In the genomic region with DNA sequence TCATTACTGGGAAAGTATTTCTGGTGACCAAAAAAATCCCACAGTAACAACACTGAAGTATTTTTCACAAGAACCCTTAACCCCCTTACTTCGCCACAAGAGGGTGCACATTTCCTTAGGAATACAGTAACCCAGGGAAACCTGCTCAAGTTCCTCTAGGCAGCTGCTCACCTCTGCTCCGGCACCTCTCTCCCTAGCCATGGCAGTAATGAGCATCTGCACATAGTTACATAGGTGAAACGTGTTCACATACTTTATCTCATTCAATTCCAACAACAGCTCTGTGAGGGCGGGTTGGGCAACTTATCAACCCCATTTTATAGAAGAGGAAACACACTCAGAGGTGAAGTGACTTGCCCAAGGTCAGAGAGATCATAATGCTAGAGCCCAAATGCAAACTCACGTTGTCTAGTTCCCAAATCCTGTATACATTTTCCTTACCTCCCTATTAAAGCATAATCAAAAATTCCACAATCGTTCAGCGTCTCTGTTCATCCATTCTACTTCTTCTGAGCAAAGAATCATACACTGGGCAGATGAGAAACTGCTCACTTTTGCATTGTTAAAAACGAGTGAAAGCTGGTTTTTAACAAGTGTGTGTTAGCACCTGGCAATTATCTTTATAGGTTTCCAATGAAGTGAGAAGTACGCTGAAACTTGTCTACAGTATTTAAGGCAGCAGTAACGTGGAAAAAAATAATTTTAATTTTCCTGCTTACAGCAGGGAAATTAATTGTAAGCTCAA, we compare ENCODE assay signal across 8 cellular contexts.
DNase-seq lines count a peak whose midpoint lies in the region; ATAC-seq, FAIRE-seq and TF ChIP-seq lines count a peak whose summit lies in the region.

No MANE protein-coding gene starts in this region.

- no peaks in the 10 kb centered on the region for H3K36me3 ChIP-seq in kidney epithelial cell (ENCODE audit: control insufficient read depth, insufficient read depth, low read length)

- H3K4me3 ChIP-seq in kidney epithelial cell (ENCODE audit: low read depth, low read length), result no peak overlapping the region

- no TSS peak for BruUV-seq in Calu3 (replicated peaks; lab: Mats Ljungman, UMichigan)

- H3K27ac Mint-ChIP-seq in Calu3 (ENCODE audit: unreplicated experiment) (peak overlapping the region; percentile 28), brain (peak overlapping the region in 2 of 5 experiments; percentile 34 to 60), T-helper 17 cell (no peak overlapping the region)

- FAIRE-seq in urothelium cell line (lab: Jason Lieb, UNC), result no peak

- no peaks in the 10 kb centered on the region for H3K9me3 ChIP-seq in T-helper 17 cell (ENCODE audit: control insufficient read depth, low read length, poor library complexity, severe bottlenecking)

- H3K27me3 Mint-ChIP-seq in Calu3 (ENCODE audit: unreplicated experiment) (no peaks in the 10 kb centered on the region), brain (no peaks in the 10 kb centered on the region), T-helper 17 cell (peaks cover 23% of the 10 kb centered on the region)

- H3K27me3 ChIP-seq in kidney epithelial cell (ENCODE audit: control insufficient read depth, insufficient read depth, low read length), result no peaks in the 10 kb centered on the region

- TF ChIP-seq CTCF in Calu3 (IDR thresholded peaks at IDR 0.05; ENCODE audit: unreplicated experiment), result peak; percentile 92
- TF ChIP-seq CTCF in brain (conservative IDR thresholded peaks at IDR 0.05), result peak; percentile 52 to 69
- peak; percentile 63 for TF ChIP-seq CTCF in kidney epithelial cell (IDR thresholded peaks at IDR 0.05; ENCODE audit: insufficient read depth, low read length, poor library complexity, severe bottlenecking)

- H3K4me3 Mint-ChIP-seq in Calu3 (ENCODE audit: low read depth, unreplicated experiment), result no peak overlapping the region
- no peak overlapping the region for H3K4me3 Mint-ChIP-seq in brain
- no peak overlapping the region for H3K4me3 Mint-ChIP-seq in T-helper 17 cell

- DNase-seq in Calu3 (peak; percentile 82), HCEC 1CT (peak; percentile 82), NCI-H526 (lab: John Stamatoyannopoulos, UW) (peak; percentile 69 to 89), kidney epithelial cell (ENCODE audit: low read depth) (peak; percentile 61), urothelium cell line (ENCODE audit: low spot score) (peak; percentile 76), T-helper 17 cell (no peak)

- H3K9me3 Mint-ChIP-seq in Calu3 (ENCODE audit: low read depth, unreplicated experiment) (no peaks in the 10 kb centered on the region), brain (peaks cover 0 to 3% (median 0%) of the 10 kb centered on the region in 5 experiments)

- CTCF ChIA-PET in Calu3 (lab: Charles Lee), result interaction anchor here (0.6 to 3.6 kb wide), 14 partner anchors 15 to 209 kb away, joined by 3 to 25 read pairs (median 6); no protein-coding TSS in a partner anchor

- H3K36me3 Mint-ChIP-seq in Calu3 (ENCODE audit: insufficient read depth, unreplicated experiment) (peaks cover 13% of the 10 kb centered on the region), brain (peaks cover 34% of the 10 kb centered on the region), T-helper 17 cell (ENCODE audit: low read depth) (no peaks in the 10 kb centered on the region)

- no peak for ATAC-seq in T-helper 17 cell
- no peak for ATAC-seq in HG02938 (IDR thresholded peaks at IDR 0.05; ENCODE audit: unreplicated experiment)

- H3K4me1 Mint-ChIP-seq in Calu3 (ENCODE audit: low read depth, unreplicated experiment) (peaks cover 52% of the 10 kb centered on the region), brain (peaks cover 66% of the 10 kb centered on the region), T-helper 17 cell (peaks cover 2% of the 10 kb centered on the region)

- intact Hi-C loops in Calu3 (cut with micrococcal nuclease; ENCODE audit: unreplicated experiment), result loop anchor here (1.0 to 5.0 kb wide), 4 partner anchors 34 to 193 kb away; no protein-coding TSS in a partner anchor

Comparison
In these comparisons a context has a peak if more than half of its experiments do, and no peak if none do; other contexts are left out.
1. DNase-seq: peak in Calu3 (single experiment), HCEC 1CT (single experiment), NCI-H526 (2 of 2), kidney epithelial cell (single experiment) and urothelium cell line (single experiment); none in T-helper 17 cell (0 of 3).
2. Peak in every context shown above with its lines, with median percentiles within 50 percentile points of each other: CTCF ChIP-seq.